In genomic region chr6:68343901-68344300, GRCh38 we compare ENCODE assay signal across 8 cellular contexts.
A peak's percentile ranks its signal among the peaks of the same experiment; 100 is the strongest.
DNase-seq lines count a peak whose midpoint lies in the region; ATAC-seq and TF ChIP-seq lines count a peak whose summit lies in the region.

No MANE protein-coding gene starts in this region.

- ATAC-seq in GM19351 (IDR thresholded peaks at IDR 0.05; ENCODE audit: unreplicated experiment) (peak; percentile 89), HG03571 (IDR thresholded peaks at IDR 0.05; ENCODE audit: unreplicated experiment) (peak; percentile 70)

- no peaks in the 10 kb centered on the region for H3K9me3 Mint-ChIP-seq in nephron progenitor cell
- H3K9me3 Mint-ChIP-seq in activated naive CD8-positive, alpha-beta T cell treated with anti-CD3 and anti-CD28 coated beads for 36 hours: no peaks in the 10 kb centered on the region

- no peak overlapping the region for H3K27ac Mint-ChIP-seq in nephron progenitor cell
- no peak overlapping the region for H3K27ac Mint-ChIP-seq in activated naive CD8-positive, alpha-beta T cell treated with anti-CD3 and anti-CD28 coated beads for 36 hours

- in situ Hi-C loops in brain microvascular endothelial cell (cut with HindIII; ENCODE audit: low pct_ligation_motif_present, low sequenced_read_pairs): no loop called here

- H3K36me3 Mint-ChIP-seq in nephron progenitor cell (ENCODE audit: low read depth): no peaks in the 10 kb centered on the region
- no peaks in the 10 kb centered on the region for H3K36me3 Mint-ChIP-seq in activated naive CD8-positive, alpha-beta T cell treated with anti-CD3 and anti-CD28 coated beads for 36 hours

- no peaks in the 10 kb centered on the region for H3K27me3 ChIP-seq in brain microvascular endothelial cell (replicated peaks)

- H3K27me3 Mint-ChIP-seq in nephron progenitor cell (ENCODE audit: low read depth, poor library complexity): no peaks in the 10 kb centered on the region
- no peaks in the 10 kb centered on the region for H3K27me3 Mint-ChIP-seq in activated naive CD8-positive, alpha-beta T cell treated with anti-CD3 and anti-CD28 coated beads for 36 hours

- no peak overlapping the region for H3K27ac ChIP-seq in brain microvascular endothelial cell

- no peaks in the 10 kb centered on the region for H3K36me3 ChIP-seq in brain microvascular endothelial cell (replicated peaks)

- H3K4me3 ChIP-seq in brain microvascular endothelial cell (ENCODE audit: low read depth, low read length): no peak overlapping the region

- TF ChIP-seq CTCF in brain microvascular endothelial cell (IDR thresholded peaks at IDR 0.05; ENCODE audit: low read depth, low read length, missing control alignments): peak; percentile 84
- TF ChIP-seq CTCF in nephron progenitor cell (IDR thresholded peaks at IDR 0.05): peak; percentile 57

- H3K4me1 Mint-ChIP-seq in nephron progenitor cell: no peaks in the 10 kb centered on the region
- H3K4me1 Mint-ChIP-seq in activated naive CD8-positive, alpha-beta T cell treated with anti-CD3 and anti-CD28 coated beads for 36 hours: no peaks in the 10 kb centered on the region

- no peak overlapping the region for H3K4me3 Mint-ChIP-seq in nephron progenitor cell
- H3K4me3 Mint-ChIP-seq in activated naive CD8-positive, alpha-beta T cell treated with anti-CD3 and anti-CD28 coated beads for 36 hours: no peak overlapping the region

- DNase-seq in COLO829 (ENCODE audit: low spot score) (peak; percentile 13), NCI-H524 treated with DMSO at 0.1 percent for 48 hours (lab: John Stamatoyannopoulos, UW) (peak; percentile 55), brain microvascular endothelial cell (peak; percentile 34), nephron progenitor cell (peak; percentile 37), NCI-H2227 treated with DMSO at 0.1 percent for 48 hours (lab: John Stamatoyannopoulos, UW) (no peak)
- DNase-seq in activated naive CD8-positive, alpha-beta T cell treated with anti-CD3 and anti-CD28 coated beads for 36 hours: no peak

Comparison
In these comparisons a context has a peak if more than half of its experiments do, and no peak if none do; other contexts are left out.
1. DNase-seq: peak in COLO829 (single experiment), NCI-H524 treated with DMSO at 0.1 percent for 48 hours (single experiment), brain microvascular endothelial cell (single experiment) and nephron progenitor cell (single experiment); none in NCI-H2227 treated with DMSO at 0.1 percent for 48 hours (single experiment) and activated naive CD8-positive, alpha-beta T cell treated with anti-CD3 and anti-CD28 coated beads for 36 hours (single experiment).